In the genomic region with DNA sequence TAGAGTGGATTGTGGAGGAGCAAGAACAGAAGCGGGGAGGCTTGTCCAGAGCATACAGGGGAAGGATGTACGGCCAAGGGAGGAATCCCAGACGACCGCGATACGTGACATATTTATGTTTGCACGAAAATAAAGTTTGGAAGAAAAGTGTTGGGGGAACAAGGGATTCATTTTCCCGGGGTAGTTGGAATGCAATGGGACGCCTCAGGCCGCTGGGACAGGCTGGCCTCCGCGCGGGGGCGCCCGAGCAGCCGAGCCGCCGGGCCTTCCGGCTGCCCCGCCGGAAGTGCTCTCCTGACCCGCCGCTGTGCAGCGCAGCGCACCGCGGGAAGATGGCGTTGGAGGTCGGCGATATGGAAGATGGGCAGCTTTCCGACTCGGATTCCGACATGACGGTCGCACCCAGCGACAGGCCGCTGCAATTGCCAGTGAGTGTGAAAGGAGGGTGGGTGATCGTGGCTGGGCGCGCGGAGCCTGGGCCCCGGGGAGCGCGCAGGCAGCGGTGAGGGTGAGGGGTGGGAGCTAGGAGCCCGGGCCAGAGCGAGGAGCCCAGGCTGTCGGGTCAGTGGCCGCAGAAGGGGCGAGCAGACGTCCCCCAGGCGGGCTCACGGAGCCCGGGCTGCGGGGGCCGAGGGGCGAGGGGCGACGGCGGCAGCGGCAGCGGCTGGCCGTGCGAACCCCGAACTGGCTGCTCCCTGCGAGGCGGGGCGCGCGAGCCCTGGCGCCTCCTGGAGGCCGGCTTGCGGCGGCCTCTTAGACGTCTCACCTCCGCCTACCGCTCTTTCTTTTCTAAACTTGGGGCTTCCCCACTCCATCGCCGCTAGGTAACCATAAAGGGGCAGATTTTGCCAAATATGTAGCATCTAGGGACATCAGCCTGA, we compare ENCODE assay signal across 8 cellular contexts. TPM values are rescaled to one million over a fixed set of nuclear protein-coding genes. Genes with fewer than 3 reads are reported as not detected.
DNase-seq lines count a peak whose midpoint lies in the region; ATAC-seq and TF ChIP-seq lines count a peak whose summit lies in the region.

A gene with protein sequence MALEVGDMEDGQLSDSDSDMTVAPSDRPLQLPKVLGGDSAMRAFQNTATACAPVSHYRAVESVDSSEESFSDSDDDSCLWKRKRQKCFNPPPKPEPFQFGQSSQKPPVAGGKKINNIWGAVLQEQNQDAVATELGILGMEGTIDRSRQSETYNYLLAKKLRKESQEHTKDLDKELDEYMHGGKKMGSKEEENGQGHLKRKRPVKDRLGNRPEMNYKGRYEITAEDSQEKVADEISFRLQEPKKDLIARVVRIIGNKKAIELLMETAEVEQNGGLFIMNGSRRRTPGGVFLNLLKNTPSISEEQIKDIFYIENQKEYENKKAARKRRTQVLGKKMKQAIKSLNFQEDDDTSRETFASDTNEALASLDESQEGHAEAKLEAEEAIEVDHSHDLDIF (plus strand): TSS at position 317 of the 881 bp plus-strand sequence. CDS start 16 bp downstream, at position 333.

- peak within 1 kb of the TSS; percentile 92 for H3K9ac ChIP-seq in OCI-LY3 (ENCODE audit: low read length)

- WGBS in esophagus, 2 donors = 3% methylated on average over 58 to 79 of the region's 79 CpGs

- peaks cover 49% of the 10 kb centered on the region for H3K36me3 Mint-ChIP-seq in Caco-2 (ENCODE audit: insufficient read depth, unreplicated experiment)

- peak within 1 kb of the TSS; percentile 99 for H2AFZ ChIP-seq in OCI-LY3 (ENCODE audit: low read depth, low read length)

- H3K4me1 ChIP-seq in Caco-2 = peaks cover 9% of the 10 kb centered on the region; the same call in 1 of the 2 replicates
- peaks cover 7% of the 10 kb centered on the region for H3K4me1 ChIP-seq in OCI-LY3 (ENCODE audit: low read length)
- peaks cover 8 to 11% of the 10 kb centered on the region in 2 donors for H3K4me1 ChIP-seq in esophagus (ENCODE audit: control insufficient read depth in 2 of 2, insufficient read depth in 2 of 2, low read length in 1 of 2)
- H3K4me1 ChIP-seq in muscle layer of duodenum (ENCODE audit: control insufficient read depth in 1 of 2, insufficient read depth in 2 of 2, low read length in 2 of 2) = peaks cover 0 to 24% of the 10 kb centered on the region in 2 donors

- H3K4me1 Mint-ChIP-seq in Caco-2 (ENCODE audit: low read depth, unreplicated experiment) = peaks cover 18% of the 10 kb centered on the region

- H3K79me2 ChIP-seq in OCI-LY3 (ENCODE audit: low read length) = peaks cover 49% of the 10 kb centered on the region

- H3K27me3 Mint-ChIP-seq in Caco-2 (ENCODE audit: insufficient read depth, unreplicated experiment) = no peaks in the 10 kb centered on the region

- H3K27ac ChIP-seq in OCI-LY3 (ENCODE audit: low read length) = peak within 1 kb of the TSS; percentile 60
- H3K27ac ChIP-seq in esophagus (ENCODE audit: low read depth in 2 of 2, low read length in 1 of 2) = peak within 1 kb of the TSS; percentile 93 to 94
- peak within 1 kb of the TSS; percentile 67 for H3K27ac ChIP-seq in muscle layer of duodenum (ENCODE audit: low read length)

- DNase-seq in Caco-2 (peak; percentile 77 to 89), HK-2 (ENCODE audit: unreplicated experiment) (peak; percentile 71), activated T-cell treated with anti-CD3 and anti-CD28 coated beads for 48 hours (ENCODE audit: low read depth) (peak; percentile 75)
- DNase-seq in stimulated activated CD8-positive, alpha-beta memory T cell treated with anti-CD3 and anti-CD28 coated beads, Interleukin-7, amount 100 ng/mL, for 48 hours (ENCODE audit: extremely low read depth in 1 of 2, low read depth in 1 of 2) = peak; percentile 48 to 55

- POLR2A ChIA-PET in Caco-2 (lab: Charles Lee) = interaction anchor here (0.6 to 1.5 kb wide), 2 partner anchors 134 to 177 kb away, joined by 4 to 6 read pairs; no protein-coding TSS in a partner anchor

- TF ChIP-seq CTCF in Caco-2 (IDR thresholded peaks at IDR 0.05; ENCODE audit: insufficient read depth in 1 of 2, low read depth in 1 of 2, low read length in 1 of 2, severe bottlenecking in 1 of 2, unreplicated experiment in 1 of 2) = peak; percentile 45 to 73
- TF ChIP-seq CTCF in OCI-LY3 (IDR thresholded peaks at IDR 0.05; ENCODE audit: low read depth, low read length) = peak; percentile 63

- H3K27me3 ChIP-seq in Caco-2 (replicated peaks; ENCODE audit: control insufficient read depth, insufficient read depth, low read length) (no peaks in the 10 kb centered on the region), OCI-LY3 (ENCODE audit: low read depth, low read length) (no peaks in the 10 kb centered on the region), esophagus (ENCODE audit: control insufficient read depth in 1 of 2, insufficient read depth in 2 of 2, low read length in 2 of 2) (no peaks in the 10 kb centered on the region), muscle layer of duodenum (ENCODE audit: low read depth, low read length) (no peaks in the 10 kb centered on the region)

- peak within 1 kb of the TSS; percentile 72 for H3K4me3 Mint-ChIP-seq in Caco-2 (ENCODE audit: unreplicated experiment)

- BruUV-seq in Caco-2 (replicated peaks; lab: Mats Ljungman, UMichigan) = no TSS peak

- no peaks in the 10 kb centered on the region for H3K9me3 ChIP-seq in Caco-2
- no peaks in the 10 kb centered on the region for H3K9me3 ChIP-seq in OCI-LY3 (ENCODE audit: insufficient read depth, low read length)
- no peaks in the 10 kb centered on the region for H3K9me3 ChIP-seq in esophagus (ENCODE audit: control insufficient read depth in 2 of 2, insufficient read depth in 1 of 2, low read depth in 1 of 2, low read length in 1 of 2)
- no peaks in the 10 kb centered on the region for H3K9me3 ChIP-seq in muscle layer of duodenum (ENCODE audit: control insufficient read depth in 1 of 2, low read length in 2 of 2)

- peak; percentile 98 for ATAC-seq in GM19455 (IDR thresholded peaks at IDR 0.05; ENCODE audit: unreplicated experiment)

- H4K20me1 ChIP-seq in OCI-LY3 (ENCODE audit: insufficient read depth, low read length) = 0 out of 2 replicates have a peak, but pooled peaks cover 3% of the 10 kb centered on the region

- H3K27ac Mint-ChIP-seq in Caco-2 (ENCODE audit: unreplicated experiment) = peak within 1 kb of the TSS; percentile 64

- no peaks in the 10 kb centered on the region; the same call in 1 of the 2 replicates for H3K36me3 ChIP-seq in Caco-2 (ENCODE audit: control insufficient read depth, insufficient read depth, low read length)
- H3K36me3 ChIP-seq in OCI-LY3 (replicated peaks; ENCODE audit: low read depth, low read length) = peaks cover 3% of the 10 kb centered on the region
- peaks cover 4 to 5% of the 10 kb centered on the region in 2 donors for H3K36me3 ChIP-seq in esophagus (ENCODE audit: control insufficient read depth in 2 of 2, insufficient read depth in 2 of 2, low read length in 1 of 2)
- H3K36me3 ChIP-seq in muscle layer of duodenum (ENCODE audit: control insufficient read depth in 1 of 2, insufficient read depth in 2 of 2, low read length in 2 of 2) = peaks cover 7 to 11% of the 10 kb centered on the region in 2 donors

- H3K4me2 ChIP-seq in OCI-LY3 (ENCODE audit: low read length) = peak within 1 kb of the TSS; percentile 74

- no peaks in the 10 kb centered on the region for H3K9me3 Mint-ChIP-seq in Caco-2 (ENCODE audit: unreplicated experiment)

- H3K4me3 ChIP-seq in Caco-2 (ENCODE audit: low read depth, low read length) (peak within 1 kb of the TSS; percentile 100), OCI-LY3 (ENCODE audit: low read length) (peak within 1 kb of the TSS; percentile 85), esophagus (ENCODE audit: low read depth in 1 of 2, low read length in 2 of 2) (peak within 1 kb of the TSS; percentile 88 to 100), muscle layer of duodenum (ENCODE audit: low read depth in 1 of 2, low read length in 2 of 2) (peak within 1 kb of the TSS; percentile 90 to 98)

- intact Hi-C loops in Caco-2 (cut with micrococcal nuclease; ENCODE audit: unreplicated experiment) = loop anchor here (1.0 kb wide), 3 partner anchors 48 to 262 kb away; a partner anchor contains a TSS

- CTCF ChIA-PET in Caco-2 (lab: Charles Lee) = interaction anchor here (0.6 to 1.7 kb wide), 4 partner anchors 53 to 230 kb away, joined by 3 to 6 read pairs (median 3); a partner anchor contains a TSS

RNA-seq across cellular contexts. Expression of the gene that starts here (rescaled TPM):
- 38.7 and 41.3 TPM in 2 replicates for total RNA-seq in Caco-2 (2022)
- 10 to 100 TPM; 11.5 to 18.6 TPM for polyA plus RNA-seq in esophagus

Comparison
In these comparisons a context has a peak if more than half of its experiments do, and no peak if none do; other contexts are left out.
1. Peak in every context shown above with its lines: DNase-seq, ATAC-seq, H3K4me3 ChIP-seq and H3K27ac ChIP-seq.